ENCODE assay signal across 17 cellular contexts in the genomic region with DNA sequence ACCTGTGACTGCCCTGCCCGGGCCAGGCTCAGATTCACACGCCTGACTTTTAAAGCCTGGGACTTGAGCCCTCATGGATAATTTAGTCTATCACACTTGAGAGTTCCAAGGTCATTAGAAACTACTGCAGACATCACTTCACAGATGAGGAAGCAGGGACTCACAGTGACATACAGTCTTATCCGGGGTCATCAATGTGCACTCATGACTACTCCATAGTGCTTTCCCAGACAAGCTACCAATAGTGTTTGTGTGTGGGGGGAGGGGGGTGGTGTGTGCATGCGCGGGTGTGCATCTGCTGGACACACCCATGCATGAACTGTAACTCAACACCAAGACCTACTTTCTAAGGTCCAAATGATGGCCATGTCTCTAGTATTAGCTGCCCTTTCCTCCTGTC. TPM values are rescaled to one million over a fixed set of nuclear protein-coding genes. Genes with fewer than 3 reads are reported as not detected.
"Had no signal": no experiment of that assay in that cellular context is flagged by ENCODE, and none has a peak within 500 bp of the region (broad histone marks: within the 10 kb centered on the region; RNA-seq: fewer than 3 reads in every experiment).

No MANE protein-coding gene starts in this region.

- H3K27ac ChIP-seq: left lung, right atrium auricular region had no signal

- H3K4me3 ChIP-seq: left lung, right atrium auricular region had no signal

- DNase-seq: activated CD4-positive, alpha-beta T cell treated with anti-CD3 and anti-CD28 coated beads, Interleukin-2, amount 10 ng/mL, durations not matched to agents 7 days and 5 days; activated CD4-positive, CD25-positive, alpha-beta regulatory T cell; activated CD8-positive, alpha-beta memory T cell treated with anti-CD3 and anti-CD28 coated beads, Interleukin-2, amount 50 U/mL, for 48 hours; activated gamma-delta T cell treated with Interleukin-2 at 50 U/mL for 16 hours; amniotic stem cell; caudate nucleus; left lung; nucleus accumbens; stimulated activated CD4-positive, alpha-beta T cell treated with anti-CD3 and anti-CD28 coated beads, Interleukin-15, amount 100 ng/mL, for 24 hours; stimulated activated CD4-positive, alpha-beta T cell treated with anti-CD3 and anti-CD28 coated beads, Interleukin-4, amount 100 ng/mL, for 4 hours; stimulated activated CD8-positive, alpha-beta memory T cell treated with anti-CD3 and anti-CD28 coated beads, Interleukin-4, amount 100 ng/mL, for 48 hours; stimulated activated naive CD4-positive, alpha-beta T cell treated with Interleukin-2 at 50 U/mL for 16 hours; substantia nigra; trophoblast cell had no signal

- H3K36me3 ChIP-seq: left lung, right atrium auricular region had no signal

- H3K9me3 ChIP-seq: left lung, right atrium auricular region had no signal

- H3K27me3 ChIP-seq: left lung, right atrium auricular region had no signal

- H3K4me1 ChIP-seq: right atrium auricular region had no signal

RNA-seq across cellular contexts. Expression of gene SLC5A9, which starts 16.1 kb away (rescaled TPM):
- total RNA-seq: activated CD4-positive, alpha-beta T cell treated with anti-CD3 and anti-CD28 coated beads, Interleukin-2, amount 10 ng/mL, durations not matched to agents 7 days and 5 days; natural killer cell treated with Interleukin-12 subunit alpha and Interleukin-12 subunit beta and Interleukin-15 and Interleukin-18, amount 100 ng/mL, for 72 hours; right atrium auricular region; skeletal muscle tissue had no signal
